Comparison of ENCODE assay signal across 8 cellular contexts in the genomic region with DNA sequence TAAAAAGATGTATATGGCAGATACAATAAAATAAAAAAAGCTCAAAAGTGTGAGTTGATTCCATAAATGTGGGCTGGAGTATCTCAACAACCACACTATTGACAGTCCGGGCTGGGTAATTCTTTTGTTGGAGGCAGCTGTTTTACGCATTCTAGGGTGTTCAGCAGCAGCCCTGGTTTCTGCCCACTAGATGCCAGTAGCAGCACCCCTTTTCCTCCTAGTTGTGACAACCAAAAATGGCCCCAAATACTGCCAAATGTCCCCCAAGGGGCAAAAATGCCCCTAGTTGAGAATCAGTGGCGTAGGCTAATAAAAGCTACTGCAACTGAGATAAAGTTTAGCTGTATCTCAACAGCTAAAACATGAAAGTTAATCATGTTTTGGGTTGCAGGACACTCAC. TPM values are rescaled to one million over a fixed set of nuclear protein-coding genes. Genes with fewer than 3 reads are reported as not detected.
DNase-seq lines count a peak whose midpoint lies in the region; ATAC-seq and TF ChIP-seq lines count a peak whose summit lies in the region.

No MANE protein-coding gene starts in this region.

- H3K4me2 ChIP-seq in SU-DHL-6 (ENCODE audit: low read depth, low read length, poor library complexity, severe bottlenecking), result no peak overlapping the region

- no peak overlapping the region for H3K9ac ChIP-seq in SU-DHL-6 (ENCODE audit: low read length)

- H3K27ac ChIP-seq in SU-DHL-6 (ENCODE audit: low read depth, low read length) (no peak overlapping the region), esophagus muscularis mucosa (replicated peaks in 1 of 4) (peak overlapping the region in 1 of 4 donors; percentile 30)

- H3K79me2 ChIP-seq in SU-DHL-6 (ENCODE audit: insufficient read depth, low read length), result no peaks in the 10 kb centered on the region

- H4K20me1 ChIP-seq in SU-DHL-6 (ENCODE audit: low read depth, low read length), result no peaks in the 10 kb centered on the region

- H3F3A ChIP-seq in SU-DHL-6 (ENCODE audit: insufficient read depth), result no peaks in the 10 kb centered on the region

- intact Hi-C loops in esophagus muscularis mucosa (cut with DNase I), result no loop called here

- peak; percentile 35 for DNase-seq in activated CD8-positive, alpha-beta memory T cell treated with anti-CD3 and anti-CD28 coated beads, Interleukin-2, amount 50 U/mL, for 4 hours
- no peak for DNase-seq in activated CD8-positive, alpha-beta memory T cell treated with anti-CD3 and anti-CD28 coated beads, Interleukin-2, amount 50 U/mL, for 48 hours
- no peak for DNase-seq in esophagus muscularis mucosa (ENCODE audit: extremely low spot score)
- no peak for DNase-seq in osteocyte (ENCODE audit: extremely low spot score, unreplicated experiment)
- no peak for DNase-seq in HuH-7 (ENCODE audit: low spot score)

- ATAC-seq in GM21367 (IDR thresholded peaks at IDR 0.05; ENCODE audit: unreplicated experiment), result no peak
- no peak for ATAC-seq in GM18909 (IDR thresholded peaks at IDR 0.05; ENCODE audit: poor library complexity, unreplicated experiment)

- H3K27me3 Mint-ChIP-seq in osteocyte (ENCODE audit: unreplicated experiment), result no peaks in the 10 kb centered on the region

- H3K9me2 ChIP-seq in SU-DHL-6 (replicated peaks; ENCODE audit: insufficient read depth, low read length), result no peaks in the 10 kb centered on the region

- H3K36me3 ChIP-seq in SU-DHL-6 (ENCODE audit: low read length) (peaks cover 13% of the 10 kb centered on the region), esophagus muscularis mucosa (peaks cover 0 to 5% (median 0%) of the 10 kb centered on the region in 4 donors)

- H2AFZ ChIP-seq in SU-DHL-6 (ENCODE audit: low read depth, low read length, severe bottlenecking), result no peak overlapping the region

- peaks cover 4% of the 10 kb centered on the region; the same call in 1 of the 2 replicates for H3K9me3 ChIP-seq in SU-DHL-6 (ENCODE audit: insufficient read depth, low read length)
- peaks cover 0 to 4% (median 0%) of the 10 kb centered on the region in 4 donors for H3K9me3 ChIP-seq in esophagus muscularis mucosa

- H3K27ac Mint-ChIP-seq in osteocyte (ENCODE audit: unreplicated experiment), result no peak overlapping the region

- peaks cover 28% of the 10 kb centered on the region for H3K4me1 Mint-ChIP-seq in osteocyte (ENCODE audit: unreplicated experiment)

- peaks cover 0 to 24% (median 14%) of the 10 kb centered on the region in 4 donors for H3K4me1 ChIP-seq in esophagus muscularis mucosa

- peak; percentile 52 for TF ChIP-seq CTCF in SU-DHL-6 (IDR thresholded peaks at IDR 0.05; ENCODE audit: insufficient read depth, low read length, poor library complexity, severe bottlenecking)
- TF ChIP-seq CTCF in esophagus muscularis mucosa (IDR thresholded peaks at IDR 0.05), result peak; percentile 53 to 64 (median 63)
- peak; percentile 51 for TF ChIP-seq CTCF in osteocyte (IDR thresholded peaks at IDR 0.05)

- TF ChIP-seq POLR2A in esophagus muscularis mucosa (IDR thresholded peaks at IDR 0.05; ENCODE audit: low read depth), result no peak

- peaks cover 6% of the 10 kb centered on the region for H3K36me3 Mint-ChIP-seq in osteocyte (ENCODE audit: unreplicated experiment)

- no peaks in the 10 kb centered on the region for H3K9me3 Mint-ChIP-seq in osteocyte (ENCODE audit: unreplicated experiment)

- 63% methylated on average over 3 of the region's 3 CpGs for WGBS in esophagus muscularis mucosa

- no peak overlapping the region for H3K4me3 Mint-ChIP-seq in osteocyte (ENCODE audit: unreplicated experiment)

- H3K27me3 ChIP-seq in SU-DHL-6 (ENCODE audit: low read length), result no peaks in the 10 kb centered on the region
- no peaks in the 10 kb centered on the region for H3K27me3 ChIP-seq in esophagus muscularis mucosa

- no peak overlapping the region for H3K4me3 ChIP-seq in SU-DHL-6 (ENCODE audit: insufficient read depth, low read length, poor library complexity, severe bottlenecking)
- no peak overlapping the region for H3K4me3 ChIP-seq in esophagus muscularis mucosa

- TF ChIP-seq EP300 in esophagus muscularis mucosa (IDR thresholded peaks at IDR 0.05), result no peak

RNA-seq across cellular contexts. Expression of gene CHMP3, which starts 44.7 kb away (rescaled TPM):
- total RNA-seq in esophagus muscularis mucosa, result 100 to 1,000 TPM; 166 to 213 (median 185) TPM
- total RNA-seq in osteocyte, result 111 and 124 TPM in 2 replicates
